In the genomic region with DNA sequence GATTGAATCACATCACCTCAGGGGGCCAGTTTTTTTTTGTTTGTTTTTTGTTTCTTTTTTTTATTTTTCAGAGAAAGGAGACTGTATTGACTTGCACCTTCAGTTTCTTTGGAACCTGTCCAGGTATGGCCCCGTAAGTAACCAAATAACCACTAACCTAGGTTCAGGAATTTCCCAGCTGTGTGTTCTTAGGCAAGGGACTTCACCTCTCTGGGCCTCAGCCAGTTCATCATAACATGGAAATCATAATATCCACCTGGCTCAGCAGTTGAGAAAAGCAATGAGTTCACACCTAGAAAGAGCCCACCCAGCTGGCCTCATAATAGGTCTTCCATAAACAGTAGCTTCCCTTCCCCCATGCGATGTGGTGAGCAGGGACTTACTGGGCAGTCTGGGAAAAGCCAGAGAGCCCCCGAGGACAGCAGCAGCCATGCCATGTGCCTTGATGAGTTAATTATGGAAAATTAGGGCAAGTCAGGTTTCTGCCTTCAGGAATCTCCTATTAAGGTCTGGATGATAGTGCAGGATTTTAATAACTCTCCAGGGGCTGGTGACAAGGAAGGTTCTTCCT, we compare ENCODE assay signal across 23 cellular contexts. TPM values are rescaled to one million over a fixed set of nuclear protein-coding genes. Genes with fewer than 3 reads are reported as not detected.
"Had no signal": no experiment of that assay in that cellular context is flagged by ENCODE, and none has a peak within 500 bp of the region (broad histone marks: within the 10 kb centered on the region; RNA-seq: fewer than 3 reads in every experiment).

No MANE protein-coding gene starts in this region.

- H3K79me2 ChIP-seq: hepatocyte had no signal

- H2AFZ ChIP-seq: hepatocyte had no signal

- H3K4me1 Mint-ChIP-seq: naive thymus-derived CD8-positive, alpha-beta T cell had no signal

- ATAC-seq: foreskin keratinocyte; left colon; left ventricle myocardium superior; naive thymus-derived CD8-positive, alpha-beta T cell had no signal

- H3K9me3 ChIP-seq: sigmoid colon, stomach, thoracic aorta, transverse colon had no signal

- H3K4me1 ChIP-seq: foreskin keratinocyte, stomach, transverse colon had no signal

- H3K27me3 ChIP-seq: foreskin keratinocyte, hepatocyte, sigmoid colon, transverse colon had no signal

- H3K36me3 Mint-ChIP-seq: naive thymus-derived CD8-positive, alpha-beta T cell had no signal

- H3K36me3 ChIP-seq: sigmoid colon, stomach, thoracic aorta, transverse colon had no signal

- H3K4me3 Mint-ChIP-seq: naive thymus-derived CD8-positive, alpha-beta T cell had no signal

- H3K4me2 ChIP-seq: hepatocyte had no signal

- H3K27ac ChIP-seq: dorsolateral prefrontal cortex, epithelial cell of prostate, foreskin keratinocyte, hepatocyte, skin epidermis, stomach, thoracic aorta, transverse colon had no signal

- H3K4me3 ChIP-seq: dorsolateral prefrontal cortex, hepatocyte, lung, sigmoid colon, skin epidermis, stomach, thoracic aorta, transverse colon had no signal

- H3K27ac Mint-ChIP-seq: naive thymus-derived CD8-positive, alpha-beta T cell had no signal

- DNase-seq: cortex of kidney; dorsolateral prefrontal cortex; effector CD8-positive, alpha-beta T cell; foreskin keratinocyte; head of caudate nucleus; left colon; left ventricle myocardium superior; mesenchymal stem cell; naive thymus-derived CD8-positive, alpha-beta T cell; posterior cingulate gyrus; sigmoid colon; stimulated activated CD4-positive, alpha-beta T cell treated with anti-CD3 and anti-CD28 coated beads, Interleukin-2, amount 100 ng/mL, for 24 hours; stimulated activated CD4-positive, alpha-beta T cell treated with anti-CD3 and anti-CD28 coated beads, Interleukin-4, amount 100 ng/mL, for 4 hours; stimulated activated naive CD4-positive, alpha-beta T cell; stomach; substantia nigra; transverse colon had no signal

- H3K9me3 Mint-ChIP-seq: naive thymus-derived CD8-positive, alpha-beta T cell had no signal

RNA-seq across cellular contexts. Expression of a gene that starts 27.4 kb away (rescaled TPM):
- total RNA-seq: foreskin keratinocyte; naive thymus-derived CD8-positive, alpha-beta T cell; pulmonary artery endothelial cell had no signal
- polyA plus RNA-seq: foreskin keratinocyte; naive thymus-derived CD8-positive, alpha-beta T cell had no signal
